20 cellular contexts compared by ENCODE assay signal in the genomic region with DNA sequence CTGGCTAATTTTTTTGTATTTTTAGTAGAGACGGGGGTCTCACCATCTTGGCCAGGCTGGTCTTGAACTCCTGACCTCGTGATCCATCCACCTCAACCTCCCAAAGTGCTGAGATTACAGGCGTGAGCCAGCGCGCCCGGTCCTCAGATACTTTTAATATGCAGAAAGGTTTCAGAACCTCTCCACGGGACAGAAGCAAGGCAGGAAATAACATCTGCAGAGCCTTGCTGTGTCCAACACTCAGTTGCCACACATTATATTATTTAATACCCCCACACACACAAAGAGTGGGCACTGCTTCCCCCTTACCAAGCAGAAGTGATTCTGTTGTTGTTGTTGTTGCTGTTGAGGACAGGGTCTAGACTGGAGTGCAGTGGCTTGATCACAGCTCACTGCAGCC. TPM values are rescaled to one million over a fixed set of nuclear protein-coding genes. Genes with fewer than 3 reads are reported as not detected.
"Had no signal": no experiment of that assay in that cellular context is flagged by ENCODE, and none has a peak within 500 bp of the region (broad histone marks: within the 10 kb centered on the region; RNA-seq: fewer than 3 reads in every experiment).

No MANE protein-coding gene starts in this region.

- H3K36me3 ChIP-seq: ovary, prostate gland, upper lobe of left lung had no signal

- H3K4me3 Mint-ChIP-seq: activated naive CD8-positive, alpha-beta T cell treated with anti-CD3 and anti-CD28 coated beads, Interleukin-2, amount 10 ng/mL, durations not matched to agents 7 days and 5 days; mesothelial cell of epicardium; natural killer cell treated with Interleukin-12 subunit alpha and Interleukin-12 subunit beta and Interleukin-15 and Interleukin-18, amount 100 ng/mL, for 72 hours; WTC11 had no signal

- H3K27me3 ChIP-seq: ovary, upper lobe of left lung had no signal

- ATAC-seq: left lobe of liver; natural killer cell treated with Interleukin-12 subunit alpha and Interleukin-12 subunit beta and Interleukin-15 and Interleukin-18, amount 100 ng/mL, for 72 hours; WTC11 had no signal

- H3K36me3 Mint-ChIP-seq: activated naive CD8-positive, alpha-beta T cell treated with anti-CD3 and anti-CD28 coated beads, Interleukin-2, amount 10 ng/mL, durations not matched to agents 7 days and 5 days; natural killer cell treated with Interleukin-12 subunit alpha and Interleukin-12 subunit beta and Interleukin-15 and Interleukin-18, amount 100 ng/mL, for 72 hours had no signal

- DNase-seq: activated CD4-positive, alpha-beta T cell treated with anti-CD3 and anti-CD28 coated beads for 4 hours; activated CD4-positive, alpha-beta T cell treated with anti-CD3 and anti-CD28 coated beads, Interleukin-2, amount 50 U/mL, for 48 hours; activated naive CD4-positive, alpha-beta T cell treated with Interleukin-2 at 50 U/mL for 16 hours; activated naive CD8-positive, alpha-beta T cell treated with anti-CD3 and anti-CD28 coated beads, Interleukin-2, amount 10 ng/mL, durations not matched to agents 7 days and 5 days; activated T-cell treated with anti-CD3 and anti-CD28 coated beads, Interleukin-2, amount 50 U/mL, for 48 hours; amniotic stem cell; cortex of kidney; foreskin fibroblast; kidney; ovary; stimulated activated CD4-positive, alpha-beta T cell treated with anti-CD3 and anti-CD28 coated beads, Interleukin-4, amount 100 ng/mL, for 1 hour; stimulated activated naive CD8-positive, alpha-beta T cell treated with anti-CD3 and anti-CD28 coated beads, Interleukin-15, Interleukin-2, amounts not matched to agents 100 U/mL and 50 U/mL, for 24 hours; T-helper 9 cell; upper lobe of left lung had no signal

- H3K4me3 ChIP-seq: ovary, prostate gland, upper lobe of left lung had no signal

- H3K27ac Mint-ChIP-seq: activated naive CD8-positive, alpha-beta T cell treated with anti-CD3 and anti-CD28 coated beads, Interleukin-2, amount 10 ng/mL, durations not matched to agents 7 days and 5 days; mesothelial cell of epicardium; natural killer cell treated with Interleukin-12 subunit alpha and Interleukin-12 subunit beta and Interleukin-15 and Interleukin-18, amount 100 ng/mL, for 72 hours had no signal

- H3K27ac ChIP-seq: epithelial cell of prostate, ovary, prostate gland, upper lobe of left lung had no signal

- H3K9me3 ChIP-seq: ovary, prostate gland had no signal

- H3K4me1 ChIP-seq: prostate gland had no signal

RNA-seq across cellular contexts. Expression of gene ZNF860, which starts 28.5 kb away (rescaled TPM):
- total RNA-seq: activated naive CD8-positive, alpha-beta T cell treated with anti-CD3 and anti-CD28 coated beads, Interleukin-2, amount 10 ng/mL, durations not matched to agents 7 days and 5 days; left lobe of liver; natural killer cell treated with Interleukin-12 subunit alpha and Interleukin-12 subunit beta and Interleukin-15 and Interleukin-18, amount 100 ng/mL, for 72 hours had no signal
